12 cellular contexts compared by ENCODE assay signal in genomic region chr5:150619359-150620230, GRCh38. TPM values are rescaled to one million over a fixed set of nuclear protein-coding genes. Genes with fewer than 3 reads are reported as not detected.
A peak's percentile ranks its signal among the peaks of the same experiment; 100 is the strongest.
DNase-seq lines count a peak whose midpoint lies in the region; TF ChIP-seq lines count a peak whose summit lies in the region.
"Had no signal": no experiment of that assay in that cellular context is flagged by ENCODE, and none has a peak within 500 bp of the region (broad histone marks: within the 10 kb centered on the region; RNA-seq: fewer than 3 reads in every experiment).

No MANE protein-coding gene starts in this region.

- H3K9me3 ChIP-seq in A673 (ENCODE audit: low read depth, low read length, poor library complexity, severe bottlenecking) (no peaks in the 10 kb centered on the region), adrenal gland (replicated peaks in 1 of 3) (no peaks in the 10 kb centered on the region)
- no peaks in the 10 kb centered on the region for H3K9me3 ChIP-seq in CD4-positive, alpha-beta memory T cell (ENCODE audit: control insufficient read depth in 1 of 2, low read length in 2 of 2)

- no peaks in the 10 kb centered on the region for H3K9me3 Mint-ChIP-seq in CD4-positive, alpha-beta memory T cell

- H3K4me3 Mint-ChIP-seq in CD4-positive, alpha-beta memory T cell: no peak overlapping the region

- H3K4me3 ChIP-seq in A673 (ENCODE audit: low read depth, low read length, poor library complexity, severe bottlenecking): no peak overlapping the region
- H3K4me3 ChIP-seq in adrenal gland: no peak overlapping the region
- H3K4me3 ChIP-seq in CD4-positive, alpha-beta memory T cell (ENCODE audit: low read length in 2 of 2): no peak overlapping the region

- H3K36me3 ChIP-seq in A673 (ENCODE audit: insufficient read depth, low read length, poor library complexity, severe bottlenecking) (no peaks in the 10 kb centered on the region), adrenal gland (replicated peaks in 1 of 2) (no peaks in the 10 kb centered on the region)
- no peaks in the 10 kb centered on the region for H3K36me3 ChIP-seq in CD4-positive, alpha-beta memory T cell (ENCODE audit: insufficient read depth, low read length)

- intact Hi-C loops in A673 (cut with micrococcal nuclease; ENCODE audit: unreplicated experiment): no loop called here
- intact Hi-C loops in adrenal gland (cut with DNase I): no loop called here
- intact Hi-C loops in posterior cingulate gyrus (cut with DNase I): no loop called here
- intact Hi-C loops in CD4-positive, alpha-beta memory T cell (cut with micrococcal nuclease): no loop called here

- peaks cover 86% of the 10 kb centered on the region for H3K4me1 ChIP-seq in A673 (ENCODE audit: insufficient read depth, low read length, poor library complexity, severe bottlenecking)
- peaks cover 23 to 61% of the 10 kb centered on the region in 2 donors for H3K4me1 ChIP-seq in adrenal gland (replicated peaks in 1 of 2)
- H3K4me1 ChIP-seq in CD4-positive, alpha-beta memory T cell (ENCODE audit: insufficient read depth, low read length): peaks cover 11% of the 10 kb centered on the region

- peak overlapping the region; percentile 27 for H3K27ac ChIP-seq in A673 (ENCODE audit: low read depth, low read length, poor library complexity, severe bottlenecking)
- peak overlapping the region in 4 of 5 donors; percentile 39 to 88 (median 62) for H3K27ac ChIP-seq in adrenal gland
- no peak overlapping the region for H3K27ac ChIP-seq in CD4-positive, alpha-beta memory T cell (ENCODE audit: low read depth, low read length)
- H3K27ac ChIP-seq: epithelial cell of prostate had no signal

- TF ChIP-seq POLR2A in adrenal gland (IDR thresholded peaks at IDR 0.05): no peak

- CTCF ChIA-PET in A673 (lab: Charles Lee): no interaction called here
- CTCF ChIA-PET in CD4-positive, alpha-beta memory T cell (lab: Charles Lee; ENCODE audit: partially characterized antibody): no interaction called here

- POLR2A ChIA-PET in A673 (lab: Charles Lee; ENCODE audit: low non-redundant PET): no interaction called here
- POLR2A ChIA-PET in CD4-positive, alpha-beta memory T cell (lab: Charles Lee; ENCODE audit: partially characterized antibody): no interaction called here

- H3K27me3 Mint-ChIP-seq in CD4-positive, alpha-beta memory T cell: peaks cover 1 to 6% of the 10 kb centered on the region in 2 donors

- BruUV-seq in A673 (replicated peaks; lab: Mats Ljungman, UMichigan): no TSS peak

- DNase-seq in A673 (ENCODE audit: low spot score) (peak; percentile 64), adrenal gland (peak in 2 of 7 donors; percentile 37 to 54), glomerular visceral epithelial cell (ENCODE audit: extremely low spot score) (peak; percentile 90), posterior cingulate gyrus (peak in 7 of 10 donors; percentile 43 to 93 (median 59)), T1000 (lab: John Stamatoyannopoulos, UW) (no peak), hippocampal formation (lab: John Stamatoyannopoulos, UW) (no peak)
- no peak for DNase-seq in activated CD4-positive, alpha-beta T cell treated with anti-CD3 and anti-CD28 coated beads, Interleukin-2, amount 50 U/mL, for 4 hours
- no peak for DNase-seq in CD4-positive, alpha-beta memory T cell
- DNase-seq: ACHN, NCI-H1436, RPMI8226 had no signal

- no peaks in the 10 kb centered on the region for H3K36me3 Mint-ChIP-seq in CD4-positive, alpha-beta memory T cell

- H3K4me1 Mint-ChIP-seq in CD4-positive, alpha-beta memory T cell: peaks cover 12 to 30% (median 17%) of the 10 kb centered on the region in 4 donors

- no peaks in the 10 kb centered on the region for H3K27me3 ChIP-seq in A673 (replicated peaks; ENCODE audit: insufficient read depth, low read depth, low read length, poor library complexity)
- H3K27me3 ChIP-seq in adrenal gland: no peaks in the 10 kb centered on the region
- H3K27me3 ChIP-seq in CD4-positive, alpha-beta memory T cell (ENCODE audit: insufficient read depth, low read length): no peaks in the 10 kb centered on the region

- TF ChIP-seq CTCF in A673 (conservative IDR thresholded peaks at IDR 0.05; ENCODE audit: low read depth, low read length) (no peak), adrenal gland (IDR thresholded peaks at IDR 0.05) (no peak)

- H3K27ac Mint-ChIP-seq in CD4-positive, alpha-beta memory T cell: no peak overlapping the region

- 72 to 84% (median 76%) methylated on average over 19 to 24 of the region's 24 CpGs for WGBS in adrenal gland, 4 donors

RNA-seq across cellular contexts. Expression of gene SYNPO, which starts 20.9 kb away (rescaled TPM):
- total RNA-seq in A673 (2021): 7.6 and 10.0 TPM in 2 replicates
- 100 to 1,000 TPM in 5 of 8 donors, 10 to 100 TPM in 3; 86.8 to 293 (median 151) TPM for total RNA-seq in adrenal gland
- polyA plus RNA-seq in adrenal gland: 100 to 1,000 TPM in 2 of 3 donors, 10 to 100 TPM in 1; 59.4 to 254 (median 108) TPM
- under 1 TPM in 1 of 2 experiments, not detected in 1; 0.06 TPM for total RNA-seq in CD4-positive, alpha-beta memory T cell
- polyA plus RNA-seq in CD4-positive, alpha-beta memory T cell: not detected

RNA-seq across cellular contexts. Expression of gene MYOZ3, which starts 41.5 kb away (rescaled TPM):
- total RNA-seq in A673 (2021) (2.4 and 2.7 TPM in 2 replicates), adrenal gland (1 to 10 TPM in 1 of 8 donors, under 1 TPM in 6, not detected in 1; 0.12 to 1.9 (median 0.42) TPM)
- polyA plus RNA-seq in adrenal gland: 1 to 10 TPM in 1 of 3 donors, under 1 TPM in 2; 0.16 to 1.4 (median 0.51) TPM
- total RNA-seq in CD4-positive, alpha-beta memory T cell: not detected
- not detected for polyA plus RNA-seq in CD4-positive, alpha-beta memory T cell

Comparison
In these comparisons a context has a peak if more than half of its experiments do, and no peak if none do; other contexts are left out.
1. DNase-seq: peak in A673 (single experiment), glomerular visceral epithelial cell (single experiment) and posterior cingulate gyrus (7 of 10); none in activated CD4-positive, alpha-beta T cell treated with anti-CD3 and anti-CD28 coated beads, Interleukin-2, amount 50 U/mL, for 4 hours (0 of 2), T1000 (single experiment), CD4-positive, alpha-beta memory T cell (0 of 5) and hippocampal formation (0 of 2).